21 cellular contexts compared by ENCODE assay signal in genomic region chr5:136679233-136679632, GRCh38.
"Had no signal": no experiment of that assay in that cellular context is flagged by ENCODE, and none has a peak within 500 bp of the region (broad histone marks: within the 10 kb centered on the region; RNA-seq: fewer than 3 reads in every experiment).

No MANE protein-coding gene starts in this region.

- H3K9me3 ChIP-seq: gastroesophageal sphincter, lower lobe of right lung, psoas muscle, sigmoid colon, stomach, thoracic aorta, transverse colon had no signal

- H3K27me3 Mint-ChIP-seq: natural killer cell treated with Interleukin-12 subunit alpha and Interleukin-12 subunit beta and Interleukin-15 and Interleukin-18, amount 100 ng/mL, for 72 hours had no signal

- H3K4me1 ChIP-seq: esophagus muscularis mucosa, gastroesophageal sphincter, left lung, lower lobe of right lung, psoas muscle, sigmoid colon, stomach, transverse colon had no signal

- H3K4me3 Mint-ChIP-seq: immature natural killer cell; memory B cell; natural killer cell treated with Interleukin-12 subunit alpha and Interleukin-12 subunit beta and Interleukin-15 and Interleukin-18, amount 100 ng/mL, for 72 hours had no signal

- H3K27ac ChIP-seq: esophagus muscularis mucosa, gastroesophageal sphincter, left lung, lower lobe of right lung, psoas muscle, sigmoid colon, skin epidermis, stomach, thoracic aorta, transverse colon had no signal

- H3K36me3 Mint-ChIP-seq: immature natural killer cell; memory B cell; natural killer cell treated with Interleukin-12 subunit alpha and Interleukin-12 subunit beta and Interleukin-15 and Interleukin-18, amount 100 ng/mL, for 72 hours had no signal

- DNase-seq: effector memory CD4-positive, alpha-beta T cell; foreskin fibroblast; glutamatergic neuron; immature natural killer cell; left lung; lower lobe of right lung; midbrain; psoas muscle; retina; sigmoid colon; stimulated activated CD4-positive, alpha-beta T cell treated with anti-CD3 and anti-CD28 coated beads, Interleukin-12 subunit alpha, Interleukin-12 subunit beta, amount 100 ng/mL, for 4 hours; stimulated activated naive CD4-positive, alpha-beta T cell; stomach; substantia nigra; transverse colon had no signal

- H3K4me3 ChIP-seq: esophagus muscularis mucosa, gastroesophageal sphincter, left lung, lower lobe of right lung, psoas muscle, sigmoid colon, skin epidermis, stomach, thoracic aorta, transverse colon had no signal

- H3K27me3 ChIP-seq: esophagus muscularis mucosa, gastroesophageal sphincter, left lung, sigmoid colon, stomach, transverse colon had no signal

- H3K27ac Mint-ChIP-seq: immature natural killer cell; memory B cell; natural killer cell treated with Interleukin-12 subunit alpha and Interleukin-12 subunit beta and Interleukin-15 and Interleukin-18, amount 100 ng/mL, for 72 hours had no signal

- H3K4me1 Mint-ChIP-seq: immature natural killer cell, memory B cell had no signal

- ATAC-seq: gastroesophageal sphincter, left lung, lower lobe of right lung, psoas muscle had no signal

- H3K36me3 ChIP-seq: esophagus muscularis mucosa, gastroesophageal sphincter, left lung, lower lobe of right lung, sigmoid colon, stomach, thoracic aorta, transverse colon had no signal
